ENCODE assay signal across 8 cellular contexts in genomic region chr17:42132941-42133340, GRCh38. TPM values are rescaled to one million over a fixed set of nuclear protein-coding genes. Genes with fewer than 3 reads are reported as not detected.
DNase-seq lines count a peak whose midpoint lies in the region; ATAC-seq and TF ChIP-seq lines count a peak whose summit lies in the region.

No MANE protein-coding gene starts in this region.

- DNase-seq in DND-41 (no peak), RWPE2 (ENCODE audit: low spot score) (no peak), dermis blood vessel endothelial cell (peak; percentile 61), cerebellar nuclear complex (lab: John Stamatoyannopoulos, UW) (no peak), DMS 273 treated with DMSO at 0.1 percent for 48 hours (lab: John Stamatoyannopoulos, UW) (no peak)

- H3K9me3 ChIP-seq in DND-41 (ENCODE audit: insufficient read depth, low read length, severe bottlenecking) (no peaks in the 10 kb centered on the region), RWPE2 (ENCODE audit: severe bottlenecking) (no peaks in the 10 kb centered on the region), mucosa of stomach (ENCODE audit: control insufficient read depth, low read length) (no peaks in the 10 kb centered on the region)

- no peak overlapping the region for H3K4me3 ChIP-seq in DND-41 (ENCODE audit: low read depth in 1 of 2, low read length in 2 of 2)
- no peak overlapping the region for H3K4me3 ChIP-seq in RWPE2 (ENCODE audit: severe bottlenecking)
- no peak overlapping the region for H3K4me3 ChIP-seq in mucosa of stomach (ENCODE audit: low read length)

- ATAC-seq in DND-41 (ENCODE audit: insufficient read depth, low read depth) (peak; percentile 46; the same call in 2 of the 3 replicates), HG03103 (IDR thresholded peaks at IDR 0.05; ENCODE audit: low read depth, unreplicated experiment) (peak; percentile 11), RWPE2 (ENCODE audit: low read depth) (peak; percentile 28; the same call in 1 of the 3 replicates), GM19035 (IDR thresholded peaks at IDR 0.05; ENCODE audit: unreplicated experiment) (no peak)

- no peak overlapping the region for H3K27ac ChIP-seq in DND-41 (ENCODE audit: low read length)
- peak overlapping the region; percentile 75 for H3K27ac ChIP-seq in RWPE2 (ENCODE audit: poor library complexity, severe bottlenecking)

- H3K36me3 ChIP-seq in DND-41 (ENCODE audit: insufficient read depth, low read length) (peaks cover 78% of the 10 kb centered on the region), RWPE2 (ENCODE audit: low read depth) (peaks cover 52% of the 10 kb centered on the region), mucosa of stomach (ENCODE audit: control insufficient read depth, insufficient read depth, low read length) (peaks cover 7% of the 10 kb centered on the region)

- H3K4me2 ChIP-seq in DND-41 (ENCODE audit: insufficient read depth, low read length) = no peak overlapping the region

- TF ChIP-seq CTCF in DND-41 (IDR thresholded peaks at IDR 0.05; ENCODE audit: borderline replicate concordance, extremely low read depth, low read length, poor library complexity, severe bottlenecking) (no peak), RWPE2 (IDR thresholded peaks at IDR 0.05; ENCODE audit: poor library complexity, severe bottlenecking) (no peak)

- H3K79me2 ChIP-seq in DND-41 (ENCODE audit: insufficient read depth, low read length) = peaks cover 80% of the 10 kb centered on the region

- no peak overlapping the region for H3K9ac ChIP-seq in DND-41 (ENCODE audit: low read depth, low read length)
- peak overlapping the region; percentile 20 for H3K9ac ChIP-seq in mucosa of stomach (ENCODE audit: low read length)

- peaks cover 65% of the 10 kb centered on the region for H4K20me1 ChIP-seq in DND-41 (ENCODE audit: insufficient read depth, low read length)

- H3K27me3 ChIP-seq in DND-41 (ENCODE audit: insufficient read depth, low read length, poor library complexity) = no peaks in the 10 kb centered on the region
- no peaks in the 10 kb centered on the region for H3K27me3 ChIP-seq in RWPE2 (ENCODE audit: insufficient read depth, poor library complexity, severe bottlenecking)
- H3K27me3 ChIP-seq in mucosa of stomach (ENCODE audit: control insufficient read depth, insufficient read depth, low read length) = no peaks in the 10 kb centered on the region

- H3K4me1 ChIP-seq in DND-41 (ENCODE audit: insufficient read depth, low read length) (0 out of 2 replicates have a peak, but pooled peaks cover 3% of the 10 kb centered on the region), RWPE2 (ENCODE audit: insufficient read depth, poor library complexity, severe bottlenecking) (peaks cover 35% of the 10 kb centered on the region), mucosa of stomach (ENCODE audit: control insufficient read depth, insufficient read depth, low read length) (peaks cover 58% of the 10 kb centered on the region)

- H2AFZ ChIP-seq in DND-41 (ENCODE audit: low read depth, low read length) = no peak overlapping the region

RNA-seq across cellular contexts. Expression of gene HSPB9, which starts 10.3 kb away (rescaled TPM):
- 0.17 TPM in 1 of 2 replicates, not detected in the other for total RNA-seq in dermis blood vessel endothelial cell

RNA-seq across cellular contexts. Expression of gene KAT2A, which starts 11.8 kb away (rescaled TPM):
- total RNA-seq in dermis blood vessel endothelial cell = 10.2 and 15.4 TPM in 2 replicates

RNA-seq across cellular contexts. Expression of gene DHX58, which starts 20.4 kb away (rescaled TPM):
- 6.9 and 10.6 TPM in 2 replicates for total RNA-seq in dermis blood vessel endothelial cell

RNA-seq across cellular contexts. Expression of gene RAB5C, which starts 21.8 kb away (rescaled TPM):
- total RNA-seq in dermis blood vessel endothelial cell = 82.2 and 136 TPM in 2 replicates

RNA-seq across cellular contexts. Expression of gene ZNF385C, which starts 34.7 kb away (rescaled TPM):
- not detected in 2 replicates for total RNA-seq in dermis blood vessel endothelial cell
